8 cellular contexts compared by ENCODE assay signal in genomic region chr2:226800941-226801784, GRCh38. TPM values are rescaled to one million over a fixed set of nuclear protein-coding genes. Genes with fewer than 3 reads are reported as not detected.
DNase-seq lines count a peak whose midpoint lies in the region; ATAC-seq, FAIRE-seq and TF ChIP-seq lines count a peak whose summit lies in the region.

No MANE protein-coding gene starts in this region.

- peak overlapping the region; percentile 86 for H3K4me3 Mint-ChIP-seq in activated CD8-positive, alpha-beta memory T cell treated with anti-CD3 and anti-CD28 coated beads, Interleukin-2, amount 10 ng/mL, durations not matched to agents 7 days and 5 days
- peak overlapping the region; percentile 82 for H3K4me3 Mint-ChIP-seq in mesothelial cell of epicardium

- CTCF ChIA-PET in activated CD8-positive, alpha-beta memory T cell treated with anti-CD3 and anti-CD28 coated beads, Interleukin-2, amount 10 ng/mL, durations not matched to agents 7 days and 5 days (lab: Charles Lee): interaction anchor here (1.0 to 7.0 kb wide), 12 partner anchors 12 to 1136 kb away, joined by 3 to 58 read pairs (median 7); partner anchors contain the start of gene RHBDD1

- TF ChIP-seq CTCF in 22Rv1 (IDR thresholded peaks at IDR 0.05): no peak
- TF ChIP-seq CTCF in mesothelial cell of epicardium (IDR thresholded peaks at IDR 0.05; ENCODE audit: unreplicated experiment): no peak

- H3K9me3 Mint-ChIP-seq in activated CD8-positive, alpha-beta memory T cell treated with anti-CD3 and anti-CD28 coated beads, Interleukin-2, amount 10 ng/mL, durations not matched to agents 7 days and 5 days (ENCODE audit: low read depth): no peaks in the 10 kb centered on the region
- H3K9me3 Mint-ChIP-seq in mesothelial cell of epicardium: no peaks in the 10 kb centered on the region

- peak overlapping the region; percentile 81 for H3K27ac ChIP-seq in 22Rv1

- peak; percentile 80 for ATAC-seq in GM18858 (IDR thresholded peaks at IDR 0.05; ENCODE audit: unreplicated experiment)
- peak; percentile 80 for ATAC-seq in HG03064 (IDR thresholded peaks at IDR 0.05; ENCODE audit: low read depth, unreplicated experiment)
- peak; percentile 70 for ATAC-seq in activated CD8-positive, alpha-beta memory T cell treated with anti-CD3 and anti-CD28 coated beads, Interleukin-2, amount 10 ng/mL, durations not matched to agents 7 days and 5 days

- no peaks in the 10 kb centered on the region for H3K36me3 Mint-ChIP-seq in activated CD8-positive, alpha-beta memory T cell treated with anti-CD3 and anti-CD28 coated beads, Interleukin-2, amount 10 ng/mL, durations not matched to agents 7 days and 5 days
- peaks cover 17% of the 10 kb centered on the region for H3K36me3 Mint-ChIP-seq in mesothelial cell of epicardium

- H3K27ac Mint-ChIP-seq in activated CD8-positive, alpha-beta memory T cell treated with anti-CD3 and anti-CD28 coated beads, Interleukin-2, amount 10 ng/mL, durations not matched to agents 7 days and 5 days: peak overlapping the region; percentile 83
- peak overlapping the region; percentile 96 for H3K27ac Mint-ChIP-seq in mesothelial cell of epicardium

- peak; percentile 67 for FAIRE-seq in endometrium (lab: Jason Lieb, UNC)

- peaks cover 31% of the 10 kb centered on the region for H3K4me1 Mint-ChIP-seq in activated CD8-positive, alpha-beta memory T cell treated with anti-CD3 and anti-CD28 coated beads, Interleukin-2, amount 10 ng/mL, durations not matched to agents 7 days and 5 days
- peaks cover 38% of the 10 kb centered on the region for H3K4me1 Mint-ChIP-seq in mesothelial cell of epicardium

- peaks cover 19% of the 10 kb centered on the region for H3K27me3 Mint-ChIP-seq in activated CD8-positive, alpha-beta memory T cell treated with anti-CD3 and anti-CD28 coated beads, Interleukin-2, amount 10 ng/mL, durations not matched to agents 7 days and 5 days
- peaks cover 7% of the 10 kb centered on the region for H3K27me3 Mint-ChIP-seq in mesothelial cell of epicardium (ENCODE audit: low read depth)

- DNase-seq in NCI-H510A (lab: John Stamatoyannopoulos, UW) (peak; percentile 73), mesothelial cell of epicardium (ENCODE audit: low spot score in 2 of 2, unreplicated experiment in 2 of 2) (peak; percentile 77 to 90)
- DNase-seq in activated CD8-positive, alpha-beta memory T cell treated with anti-CD3 and anti-CD28 coated beads, Interleukin-2, amount 10 ng/mL, durations not matched to agents 7 days and 5 days: peak; percentile 88
- DNase-seq in stimulated activated CD8-positive, alpha-beta memory T cell treated with anti-CD3 and anti-CD28 coated beads, Interleukin-7, amount 100 ng/mL, for 1 hour (ENCODE audit: low read depth in 2 of 2): peak; percentile 44 to 45

RNA-seq across cellular contexts. Expression of gene IRS1, which starts 1.5 kb away (rescaled TPM):
- total RNA-seq in activated CD8-positive, alpha-beta memory T cell treated with anti-CD3 and anti-CD28 coated beads, Interleukin-2, amount 10 ng/mL, durations not matched to agents 7 days and 5 days: 1 to 10 TPM; 4.5 to 5.8 TPM
- 57.9 to 66.2 TPM (median 64.2 TPM) in 3 replicates for total RNA-seq in mesothelial cell of epicardium

RNA-seq across cellular contexts. Expression of gene RHBDD1, which starts 34.7 kb away (rescaled TPM):
- total RNA-seq in activated CD8-positive, alpha-beta memory T cell treated with anti-CD3 and anti-CD28 coated beads, Interleukin-2, amount 10 ng/mL, durations not matched to agents 7 days and 5 days: 10 to 100 TPM; 29.8 to 32.2 TPM
- 33.1 to 42.2 TPM (median 40.9 TPM) in 3 replicates for total RNA-seq in mesothelial cell of epicardium

Comparison
In these comparisons a context has a peak if more than half of its experiments do, and no peak if none do; other contexts are left out.
1. Peak in every context shown above with its lines: DNase-seq, ATAC-seq and H3K27ac ChIP-seq.